In genomic region chr17:38867179-38867994, GRCh38 we compare ENCODE assay signal across 8 cellular contexts. TPM values are rescaled to one million over a fixed set of nuclear protein-coding genes. Genes with fewer than 3 reads are reported as not detected.
DNase-seq lines count a peak whose midpoint lies in the region; ATAC-seq lines count a peak whose summit lies in the region.

No MANE protein-coding gene starts in this region.

- DNase-seq in NCI-H446 (lab: John Stamatoyannopoulos, UW) (peak; percentile 46 to 61), NCI-H446 treated with DMSO at 0.1 percent for 48 hours (lab: John Stamatoyannopoulos, UW) (no peak), NCI-H345 treated with DMSO at 0.1 percent for 48 hours (lab: John Stamatoyannopoulos, UW; ENCODE audit: unreplicated experiment) (peak; percentile 88), mucosa of gallbladder (ENCODE audit: low spot score) (peak; percentile 50)
- DNase-seq in activated CD4-positive, alpha-beta T cell treated with anti-CD3 and anti-CD28 coated beads, Interleukin-2, amount 50 U/mL, for 1 hour: peak; percentile 44
- DNase-seq in effector CD4-positive, alpha-beta T cell: peak; percentile 59
- DNase-seq in stimulated activated naive CD4-positive, alpha-beta T cell (lab: John Stamatoyannopoulos, UW): peak; percentile 51 to 85 (median 62)

- ATAC-seq in HG03342 (IDR thresholded peaks at IDR 0.05; ENCODE audit: unreplicated experiment): no peak

RNA-seq across cellular contexts. Expression of gene LASP1, which starts 2.5 kb away (rescaled TPM):
- 247 TPM for total RNA-seq in mucosa of gallbladder

RNA-seq across cellular contexts. Expression of gene RPL23, which starts 13.9 kb away (rescaled TPM):
- total RNA-seq in mucosa of gallbladder: 984 TPM

RNA-seq across cellular contexts. Expression of gene CWC25, which starts 42.3 kb away (rescaled TPM):
- total RNA-seq in mucosa of gallbladder: 19.3 TPM
